9 cellular contexts compared by ENCODE assay signal in genomic region chr9:36149197-36149596, GRCh38. TPM values are rescaled to one million over a fixed set of nuclear protein-coding genes. Genes with fewer than 3 reads are reported as not detected.
DNase-seq lines count a peak whose midpoint lies in the region; ATAC-seq and TF ChIP-seq lines count a peak whose summit lies in the region.
"Had no signal": no experiment of that assay in that cellular context is flagged by ENCODE, and none has a peak within 500 bp of the region (broad histone marks: within the 10 kb centered on the region; RNA-seq: fewer than 3 reads in every experiment).

No MANE protein-coding gene starts in this region.

- no peak for DNase-seq in activated naive CD8-positive, alpha-beta T cell treated with anti-CD3 and anti-CD28 coated beads, Interleukin-2, amount 10 ng/mL, durations not matched to agents 7 days and 5 days
- no peak for DNase-seq in activated naive CD8-positive, alpha-beta T cell treated with anti-CD3 and anti-CD28 coated beads, Interleukin-2, amount 50 U/mL, for 24 hours
- DNase-seq in chondrocyte (ENCODE audit: low spot score) (no peak), medulla oblongata (ENCODE audit: extremely low spot score) (peak; percentile 62), upper lobe of right lung (no peak), iPS-NIHi11 (ENCODE audit: low spot score) (no peak)
- no peak for DNase-seq in stimulated activated naive CD8-positive, alpha-beta T cell treated with anti-CD3 and anti-CD28 coated beads, Interleukin-15, Interleukin-2, amounts not matched to agents 100 U/mL and 50 U/mL, for 24 hours
- DNase-seq in activated CD4-positive, CD25-positive, alpha-beta regulatory T cell treated with anti-CD3 and anti-CD28 coated beads, Interleukin-2, amount 50 U/mL, for 72 hours = no peak
- DNase-seq: NCI-H1417 treated with DMSO at 0.1 percent for 48 hours had no signal

- POLR2A ChIA-PET in activated naive CD8-positive, alpha-beta T cell treated with anti-CD3 and anti-CD28 coated beads, Interleukin-2, amount 10 ng/mL, durations not matched to agents 7 days and 5 days (lab: Charles Lee) = interaction anchor here (0.9 to 2.6 kb wide), 3 partner anchors 9 to 42 kb away, joined by 3 to 18 read pairs (median 6); partner anchors contain the start of gene CLTA

- peaks cover 11% of the 10 kb centered on the region for H3K9me3 Mint-ChIP-seq in activated naive CD8-positive, alpha-beta T cell treated with anti-CD3 and anti-CD28 coated beads, Interleukin-2, amount 10 ng/mL, durations not matched to agents 7 days and 5 days
- H3K9me3 Mint-ChIP-seq in activated naive CD8-positive, alpha-beta T cell treated with anti-CD3 and anti-CD28 coated beads, Interleukin-2, amount 50 U/mL, for 24 hours = peaks cover 11% of the 10 kb centered on the region
- H3K9me3 Mint-ChIP-seq in chondrocyte (ENCODE audit: low read depth) = no peaks in the 10 kb centered on the region

- intact Hi-C loops in upper lobe of right lung (cut with DNase I) = no loop called here

- TF ChIP-seq CTCF in chondrocyte (IDR thresholded peaks at IDR 0.05) (no peak), upper lobe of right lung (IDR thresholded peaks at IDR 0.05) (no peak)

- H3K4me3 Mint-ChIP-seq in activated naive CD8-positive, alpha-beta T cell treated with anti-CD3 and anti-CD28 coated beads, Interleukin-2, amount 10 ng/mL, durations not matched to agents 7 days and 5 days = peak overlapping the region; percentile 8
- H3K4me3 Mint-ChIP-seq in activated naive CD8-positive, alpha-beta T cell treated with anti-CD3 and anti-CD28 coated beads, Interleukin-2, amount 50 U/mL, for 24 hours = no peak overlapping the region
- no peak overlapping the region for H3K4me3 Mint-ChIP-seq in chondrocyte (ENCODE audit: unreplicated experiment)

- no peaks in the 10 kb centered on the region for H3K36me3 ChIP-seq in upper lobe of right lung

- peaks cover 79% of the 10 kb centered on the region for H3K4me1 Mint-ChIP-seq in activated naive CD8-positive, alpha-beta T cell treated with anti-CD3 and anti-CD28 coated beads, Interleukin-2, amount 10 ng/mL, durations not matched to agents 7 days and 5 days
- peaks cover 90% of the 10 kb centered on the region for H3K4me1 Mint-ChIP-seq in activated naive CD8-positive, alpha-beta T cell treated with anti-CD3 and anti-CD28 coated beads, Interleukin-2, amount 50 U/mL, for 24 hours
- H3K4me1 Mint-ChIP-seq in chondrocyte (ENCODE audit: low read depth) = peaks cover 73% of the 10 kb centered on the region

- ATAC-seq in activated naive CD8-positive, alpha-beta T cell treated with anti-CD3 and anti-CD28 coated beads, Interleukin-2, amount 10 ng/mL, durations not matched to agents 7 days and 5 days (ENCODE audit: low read depth) = no peak
- no peak for ATAC-seq in activated naive CD8-positive, alpha-beta T cell treated with anti-CD3 and anti-CD28 coated beads, Interleukin-2, amount 50 U/mL, for 24 hours
- no peak for ATAC-seq in upper lobe of right lung
- ATAC-seq in stimulated activated naive CD8-positive, alpha-beta T cell treated with anti-CD3 and anti-CD28 coated beads, Interleukin-15, Interleukin-2, amounts not matched to agents 100 U/mL and 50 U/mL, for 24 hours = no peak

- H3K27me3 ChIP-seq in upper lobe of right lung = no peaks in the 10 kb centered on the region

- H3K9me3 ChIP-seq in upper lobe of right lung = no peaks in the 10 kb centered on the region

- peaks cover 65% of the 10 kb centered on the region for H3K4me1 ChIP-seq in upper lobe of right lung

- peak overlapping the region; percentile 47 for H3K27ac ChIP-seq in upper lobe of right lung

- peaks cover 48% of the 10 kb centered on the region for H3K36me3 Mint-ChIP-seq in activated naive CD8-positive, alpha-beta T cell treated with anti-CD3 and anti-CD28 coated beads, Interleukin-2, amount 10 ng/mL, durations not matched to agents 7 days and 5 days
- peaks cover 18% of the 10 kb centered on the region for H3K36me3 Mint-ChIP-seq in activated naive CD8-positive, alpha-beta T cell treated with anti-CD3 and anti-CD28 coated beads, Interleukin-2, amount 50 U/mL, for 24 hours (ENCODE audit: low read depth)
- peaks cover 26% of the 10 kb centered on the region for H3K36me3 Mint-ChIP-seq in chondrocyte (ENCODE audit: low read depth)

- H3K27me3 Mint-ChIP-seq in activated naive CD8-positive, alpha-beta T cell treated with anti-CD3 and anti-CD28 coated beads, Interleukin-2, amount 10 ng/mL, durations not matched to agents 7 days and 5 days = no peaks in the 10 kb centered on the region
- no peaks in the 10 kb centered on the region for H3K27me3 Mint-ChIP-seq in activated naive CD8-positive, alpha-beta T cell treated with anti-CD3 and anti-CD28 coated beads, Interleukin-2, amount 50 U/mL, for 24 hours
- H3K27me3 Mint-ChIP-seq in chondrocyte (ENCODE audit: low read depth) = no peaks in the 10 kb centered on the region

- H3K4me3 ChIP-seq in upper lobe of right lung = no peak overlapping the region

- H3K27ac Mint-ChIP-seq in activated naive CD8-positive, alpha-beta T cell treated with anti-CD3 and anti-CD28 coated beads, Interleukin-2, amount 10 ng/mL, durations not matched to agents 7 days and 5 days = peak overlapping the region; percentile 62
- H3K27ac Mint-ChIP-seq in activated naive CD8-positive, alpha-beta T cell treated with anti-CD3 and anti-CD28 coated beads, Interleukin-2, amount 50 U/mL, for 24 hours = no peak overlapping the region
- peak overlapping the region; percentile 91 for H3K27ac Mint-ChIP-seq in chondrocyte (ENCODE audit: unreplicated experiment)

RNA-seq across cellular contexts. Expression of gene GLIPR2, which starts 12.7 kb away (rescaled TPM):
- total RNA-seq in activated naive CD8-positive, alpha-beta T cell treated with anti-CD3 and anti-CD28 coated beads, Interleukin-2, amount 10 ng/mL, durations not matched to agents 7 days and 5 days = 10 to 100 TPM; 56.5 to 58.1 TPM
- total RNA-seq in chondrocyte (101 to 110 TPM (median 102 TPM) in 3 replicates), upper lobe of right lung (64.9 TPM)

RNA-seq across cellular contexts. Expression of gene CCIN, which starts 20.0 kb away (rescaled TPM):
- under 1 TPM; 0.14 to 0.26 TPM for total RNA-seq in activated naive CD8-positive, alpha-beta T cell treated with anti-CD3 and anti-CD28 coated beads, Interleukin-2, amount 10 ng/mL, durations not matched to agents 7 days and 5 days
- 2.4 to 2.7 TPM (median 2.4 TPM) in 3 replicates for total RNA-seq in chondrocyte
- not detected for total RNA-seq in upper lobe of right lung

RNA-seq across cellular contexts. Expression of gene CLTA, which starts 41.5 kb away (rescaled TPM):
- total RNA-seq in activated naive CD8-positive, alpha-beta T cell treated with anti-CD3 and anti-CD28 coated beads, Interleukin-2, amount 10 ng/mL, durations not matched to agents 7 days and 5 days = 100 to 1,000 TPM; 119 to 123 TPM
- total RNA-seq in chondrocyte (200 to 243 TPM (median 240 TPM) in 3 replicates), upper lobe of right lung (163 TPM)
